In the genomic region with DNA sequence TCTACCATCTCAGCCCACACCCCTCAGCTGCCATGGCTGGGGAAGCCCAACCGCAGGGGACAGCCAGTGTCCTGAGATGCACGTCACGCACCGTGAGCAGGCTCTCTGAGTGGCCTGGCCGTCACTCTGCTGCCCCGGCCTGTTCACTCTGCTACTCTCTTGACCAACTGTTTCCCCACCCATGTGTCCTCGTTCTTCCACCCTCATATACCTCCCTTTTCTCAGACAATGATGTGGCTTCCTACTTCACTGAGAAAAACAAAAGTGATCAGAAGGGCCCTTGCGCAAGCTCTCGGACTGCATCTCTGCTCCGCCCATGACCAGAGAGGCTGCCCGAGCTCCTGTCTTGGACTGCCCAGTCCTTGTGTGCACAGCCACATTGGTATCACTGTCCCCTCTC, we compare ENCODE assay signal across 1 cellular context.
TF ChIP-seq lines count a peak whose summit lies in the region.

No MANE protein-coding gene starts in this region.

TF ChIP-seq in HEK293, 187 proteins besides CTCF, POLR2A, EP300 and RAD21 (continued from another document):
- TF ChIP-seq, protein P1, sequence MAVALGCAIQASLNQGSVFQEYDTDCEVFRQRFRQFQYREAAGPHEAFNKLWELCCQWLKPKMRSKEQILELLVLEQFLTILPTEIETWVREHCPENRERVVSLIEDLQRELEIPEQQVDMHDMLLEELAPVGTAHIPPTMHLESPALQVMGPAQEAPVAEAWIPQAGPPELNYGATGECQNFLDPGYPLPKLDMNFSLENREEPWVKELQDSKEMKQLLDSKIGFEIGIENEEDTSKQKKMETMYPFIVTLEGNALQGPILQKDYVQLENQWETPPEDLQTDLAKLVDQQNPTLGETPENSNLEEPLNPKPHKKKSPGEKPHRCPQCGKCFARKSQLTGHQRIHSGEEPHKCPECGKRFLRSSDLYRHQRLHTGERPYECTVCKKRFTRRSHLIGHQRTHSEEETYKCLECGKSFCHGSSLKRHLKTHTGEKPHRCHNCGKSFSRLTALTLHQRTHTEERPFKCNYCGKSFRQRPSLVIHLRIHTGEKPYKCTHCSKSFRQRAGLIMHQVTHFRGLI (tag by site-specific recombination; IDR thresholded peaks at IDR 0.05) = peak; percentile 69
- TF ChIP-seq ZNF23 (tag by site-specific recombination; IDR thresholded peaks at IDR 0.05; ENCODE audit: borderline replicate concordance) = no peak
